Comparison of ENCODE assay signal across 8 cellular contexts in the genomic region with DNA sequence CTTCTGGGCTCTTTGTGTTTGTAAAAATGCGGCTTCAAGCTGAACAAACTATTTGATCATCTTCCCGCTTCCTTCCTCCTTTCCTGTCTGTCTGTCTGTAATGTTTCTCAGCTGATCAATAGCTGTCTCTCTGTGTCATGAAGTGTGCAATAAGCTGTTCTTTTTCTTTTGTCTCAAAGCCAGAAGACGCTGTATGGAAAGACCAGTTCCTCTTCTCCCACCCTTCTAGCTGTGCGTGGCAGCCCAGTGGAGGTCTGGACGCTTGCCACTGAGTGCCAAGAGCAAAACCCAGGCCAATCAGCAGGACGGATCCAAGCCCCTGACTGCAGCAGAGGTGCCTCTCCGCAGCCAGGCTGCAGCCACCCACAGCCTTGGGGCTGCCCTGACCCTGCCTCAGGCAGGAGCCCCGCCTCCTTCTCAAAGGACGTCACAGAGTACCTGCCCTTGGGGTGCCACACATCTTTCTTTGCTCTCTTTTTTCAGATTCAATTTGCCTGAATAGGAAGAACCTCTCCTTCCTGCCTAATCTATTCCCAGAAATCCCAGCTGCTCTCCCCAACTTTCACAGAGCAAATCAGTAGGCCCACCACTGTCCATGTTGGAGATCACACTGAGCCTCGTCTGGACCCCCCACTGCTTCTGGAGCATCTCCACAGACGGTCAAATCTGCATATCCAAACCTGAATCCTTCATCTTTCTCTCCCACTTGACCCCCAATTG. TPM values are rescaled to one million over a fixed set of nuclear protein-coding genes. Genes with fewer than 3 reads are reported as not detected.
DNase-seq lines count a peak whose midpoint lies in the region; ATAC-seq and TF ChIP-seq lines count a peak whose summit lies in the region.

No MANE protein-coding gene starts in this region.

- H3K9me3 Mint-ChIP-seq in activated CD8-positive, alpha-beta memory T cell treated with anti-CD3 and anti-CD28 coated beads, Interleukin-2, amount 10 ng/mL, durations not matched to agents 7 days and 5 days (ENCODE audit: low read depth): no peaks in the 10 kb centered on the region
- H3K9me3 Mint-ChIP-seq in neural progenitor cell (no peaks in the 10 kb centered on the region), type B pancreatic cell (peaks cover 6% of the 10 kb centered on the region)

- H3K79me2 ChIP-seq in neural progenitor cell (ENCODE audit: low read depth): peaks cover 4% of the 10 kb centered on the region

- WGBS in esophagus, 2 donors: 41 to 45% methylated on average over 11 of the region's 11 CpGs

- CTCF ChIA-PET in activated CD8-positive, alpha-beta memory T cell treated with anti-CD3 and anti-CD28 coated beads, Interleukin-2, amount 10 ng/mL, durations not matched to agents 7 days and 5 days (lab: Charles Lee): interaction anchor here (1.2 to 3.2 kb wide), 7 partner anchors 9 to 56 kb away, joined by 3 to 15 read pairs (median 4); no protein-coding TSS in a partner anchor

- no peak overlapping the region for H3K4me3 ChIP-seq in esophagus (ENCODE audit: low read depth in 1 of 2, low read length in 2 of 2)
- no peak overlapping the region for H3K4me3 ChIP-seq in neural progenitor cell

- no peaks in the 10 kb centered on the region for H3K9me3 ChIP-seq in esophagus (ENCODE audit: control insufficient read depth in 2 of 2, insufficient read depth in 1 of 2, low read depth in 1 of 2, low read length in 1 of 2)
- no peaks in the 10 kb centered on the region for H3K9me3 ChIP-seq in neural progenitor cell (ENCODE audit: low read depth)

- H3K27ac ChIP-seq in esophagus (ENCODE audit: low read depth in 2 of 2, low read length in 1 of 2): peak overlapping the region; percentile 72 to 73
- H3K27ac ChIP-seq in neural progenitor cell: no peak overlapping the region

- H3K4me1 ChIP-seq in esophagus (ENCODE audit: control insufficient read depth in 2 of 2, insufficient read depth in 2 of 2, low read length in 1 of 2) (peaks cover 0 to 9% of the 10 kb centered on the region in 2 donors), neural progenitor cell (peaks cover 34% of the 10 kb centered on the region)

- DNase-seq in CD1c-positive myeloid dendritic cell (ENCODE audit: extremely low spot score): peak; percentile 92
- peak; percentile 47 for DNase-seq in NCI-H2029 treated with DMSO at 0.1 percent for 48 hours (lab: John Stamatoyannopoulos, UW)
- peak; percentile 62 for DNase-seq in activated CD8-positive, alpha-beta memory T cell treated with anti-CD3 and anti-CD28 coated beads, Interleukin-2, amount 10 ng/mL, durations not matched to agents 7 days and 5 days
- DNase-seq in neural progenitor cell (ENCODE audit: low spot score): no peak
- DNase-seq in type B pancreatic cell (ENCODE audit: extremely low spot score, unreplicated experiment): no peak
- DNase-seq in NCI-H1048 (lab: John Stamatoyannopoulos, UW): no peak

- peaks cover 67% of the 10 kb centered on the region for H4K20me1 ChIP-seq in neural progenitor cell (ENCODE audit: low read depth)

- peak overlapping the region; percentile 94 for H3K27ac Mint-ChIP-seq in activated CD8-positive, alpha-beta memory T cell treated with anti-CD3 and anti-CD28 coated beads, Interleukin-2, amount 10 ng/mL, durations not matched to agents 7 days and 5 days
- H3K27ac Mint-ChIP-seq in neural progenitor cell (no peak overlapping the region), type B pancreatic cell (peak overlapping the region; percentile 76)

- peak; percentile 14 for ATAC-seq in activated CD8-positive, alpha-beta memory T cell treated with anti-CD3 and anti-CD28 coated beads, Interleukin-2, amount 10 ng/mL, durations not matched to agents 7 days and 5 days
- no peak for ATAC-seq in HG02571 (IDR thresholded peaks at IDR 0.05; ENCODE audit: unreplicated experiment)

- H3K4me2 ChIP-seq in neural progenitor cell: peak overlapping the region; percentile 26

- peaks cover 88% of the 10 kb centered on the region for H3K4me1 Mint-ChIP-seq in activated CD8-positive, alpha-beta memory T cell treated with anti-CD3 and anti-CD28 coated beads, Interleukin-2, amount 10 ng/mL, durations not matched to agents 7 days and 5 days
- H3K4me1 Mint-ChIP-seq in neural progenitor cell (peaks cover 54% of the 10 kb centered on the region), type B pancreatic cell (ENCODE audit: unreplicated experiment) (peaks cover 66% of the 10 kb centered on the region)

- H3K27me3 ChIP-seq in esophagus (ENCODE audit: control insufficient read depth in 1 of 2, insufficient read depth in 2 of 2, low read length in 2 of 2) (no peaks in the 10 kb centered on the region), neural progenitor cell (no peaks in the 10 kb centered on the region)

- H3K36me3 Mint-ChIP-seq in activated CD8-positive, alpha-beta memory T cell treated with anti-CD3 and anti-CD28 coated beads, Interleukin-2, amount 10 ng/mL, durations not matched to agents 7 days and 5 days: peaks cover 6% of the 10 kb centered on the region
- no peaks in the 10 kb centered on the region for H3K36me3 Mint-ChIP-seq in neural progenitor cell
- H3K36me3 Mint-ChIP-seq in type B pancreatic cell: peaks cover 9% of the 10 kb centered on the region

- H3K36me3 ChIP-seq in esophagus (ENCODE audit: control insufficient read depth in 2 of 2, insufficient read depth in 2 of 2, low read length in 1 of 2): no peaks in the 10 kb centered on the region
- no peaks in the 10 kb centered on the region for H3K36me3 ChIP-seq in neural progenitor cell

- no peak overlapping the region for H2AFZ ChIP-seq in neural progenitor cell (replicated peaks)

- no peak for TF ChIP-seq CTCF in neural progenitor cell (IDR thresholded peaks at IDR 0.05)
- no peak for TF ChIP-seq CTCF in type B pancreatic cell (conservative IDR thresholded peaks at IDR 0.05)

- H3K9ac ChIP-seq in neural progenitor cell: no peak overlapping the region

- no peaks in the 10 kb centered on the region for H3K27me3 Mint-ChIP-seq in activated CD8-positive, alpha-beta memory T cell treated with anti-CD3 and anti-CD28 coated beads, Interleukin-2, amount 10 ng/mL, durations not matched to agents 7 days and 5 days
- H3K27me3 Mint-ChIP-seq in neural progenitor cell (ENCODE audit: insufficient read depth, low read depth) (peaks cover 2% of the 10 kb centered on the region), type B pancreatic cell (no peaks in the 10 kb centered on the region)

- peak overlapping the region; percentile 75 for H3K4me3 Mint-ChIP-seq in activated CD8-positive, alpha-beta memory T cell treated with anti-CD3 and anti-CD28 coated beads, Interleukin-2, amount 10 ng/mL, durations not matched to agents 7 days and 5 days
- H3K4me3 Mint-ChIP-seq in neural progenitor cell (no peak overlapping the region), type B pancreatic cell (peak overlapping the region; percentile 16)

- H3F3A ChIP-seq in neural progenitor cell (ENCODE audit: low read depth): peaks cover 21% of the 10 kb centered on the region

RNA-seq across cellular contexts. Expression of a gene that starts 59.1 kb away (rescaled TPM):
- total RNA-seq in activated CD8-positive, alpha-beta memory T cell treated with anti-CD3 and anti-CD28 coated beads, Interleukin-2, amount 10 ng/mL, durations not matched to agents 7 days and 5 days: 1 to 10 TPM; 1.8 to 4.3 TPM
- 1 to 10 TPM; 3.7 to 3.8 TPM for polyA plus RNA-seq in esophagus
- total RNA-seq in neural progenitor cell (ENCODE audit: low replicate concordance): 13.5 and 14.4 TPM in 2 replicates
- 21.8 and 26.9 TPM in 2 replicates for total RNA-seq in type B pancreatic cell (ENCODE audit: low replicate concordance)

Comparison
In these comparisons a context has a peak if more than half of its experiments do, and no peak if none do; other contexts are left out.
1. DNase-seq: peak in CD1c-positive myeloid dendritic cell (single experiment), NCI-H2029 treated with DMSO at 0.1 percent for 48 hours (single experiment) and activated CD8-positive, alpha-beta memory T cell treated with anti-CD3 and anti-CD28 coated beads, Interleukin-2, amount 10 ng/mL, durations not matched to agents 7 days and 5 days (single experiment); none in neural progenitor cell (single experiment), type B pancreatic cell (single experiment) and NCI-H1048 (single experiment).